In the genomic region with DNA sequence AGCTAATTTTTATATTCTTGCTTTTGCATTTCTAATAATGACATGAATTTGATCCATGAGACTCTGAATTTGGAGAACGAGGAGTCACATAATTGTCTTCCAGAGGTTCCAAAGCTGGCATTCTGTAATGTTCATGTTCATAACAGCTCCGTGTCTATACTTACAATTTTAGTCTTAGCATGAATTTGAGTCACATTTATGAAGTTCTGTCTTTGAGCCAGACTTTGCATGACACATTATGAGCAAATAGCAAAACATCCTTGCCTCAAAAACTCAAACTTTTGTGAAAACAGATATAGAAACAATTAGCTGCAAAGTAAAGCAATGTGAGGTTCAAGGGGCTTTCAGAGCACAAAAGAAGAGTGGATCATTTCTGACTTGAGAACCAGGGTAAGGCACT, we compare ENCODE assay signal across 1 cellular context.
TF ChIP-seq lines count a peak whose summit lies in the region.

No MANE protein-coding gene starts in this region.

TF ChIP-seq in SK-N-SH treated with all-trans-retinoic acid at 6 μM for 48 hours, 23 proteins besides CTCF, POLR2A, EP300 and RAD21 (continued from another document):
- TF ChIP-seq, protein P1, sequence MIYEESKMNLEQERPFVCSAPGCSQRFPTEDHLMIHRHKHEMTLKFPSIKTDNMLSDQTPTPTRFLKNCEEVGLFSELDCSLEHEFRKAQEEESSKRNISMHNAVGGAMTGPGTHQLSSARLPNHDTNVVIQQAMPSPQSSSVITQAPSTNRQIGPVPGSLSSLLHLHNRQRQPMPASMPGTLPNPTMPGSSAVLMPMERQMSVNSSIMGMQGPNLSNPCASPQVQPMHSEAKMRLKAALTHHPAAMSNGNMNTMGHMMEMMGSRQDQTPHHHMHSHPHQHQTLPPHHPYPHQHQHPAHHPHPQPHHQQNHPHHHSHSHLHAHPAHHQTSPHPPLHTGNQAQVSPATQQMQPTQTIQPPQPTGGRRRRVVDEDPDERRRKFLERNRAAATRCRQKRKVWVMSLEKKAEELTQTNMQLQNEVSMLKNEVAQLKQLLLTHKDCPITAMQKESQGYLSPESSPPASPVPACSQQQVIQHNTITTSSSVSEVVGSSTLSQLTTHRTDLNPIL (CRISPR knock-in tag; IDR thresholded peaks at IDR 0.05; ENCODE audit: low read depth), result no peak
- no peak for TF ChIP-seq ZNF565 (CRISPR knock-in tag; conservative IDR thresholded peaks at IDR 0.05; ENCODE audit: low read depth)
- TF ChIP-seq, protein P2, sequence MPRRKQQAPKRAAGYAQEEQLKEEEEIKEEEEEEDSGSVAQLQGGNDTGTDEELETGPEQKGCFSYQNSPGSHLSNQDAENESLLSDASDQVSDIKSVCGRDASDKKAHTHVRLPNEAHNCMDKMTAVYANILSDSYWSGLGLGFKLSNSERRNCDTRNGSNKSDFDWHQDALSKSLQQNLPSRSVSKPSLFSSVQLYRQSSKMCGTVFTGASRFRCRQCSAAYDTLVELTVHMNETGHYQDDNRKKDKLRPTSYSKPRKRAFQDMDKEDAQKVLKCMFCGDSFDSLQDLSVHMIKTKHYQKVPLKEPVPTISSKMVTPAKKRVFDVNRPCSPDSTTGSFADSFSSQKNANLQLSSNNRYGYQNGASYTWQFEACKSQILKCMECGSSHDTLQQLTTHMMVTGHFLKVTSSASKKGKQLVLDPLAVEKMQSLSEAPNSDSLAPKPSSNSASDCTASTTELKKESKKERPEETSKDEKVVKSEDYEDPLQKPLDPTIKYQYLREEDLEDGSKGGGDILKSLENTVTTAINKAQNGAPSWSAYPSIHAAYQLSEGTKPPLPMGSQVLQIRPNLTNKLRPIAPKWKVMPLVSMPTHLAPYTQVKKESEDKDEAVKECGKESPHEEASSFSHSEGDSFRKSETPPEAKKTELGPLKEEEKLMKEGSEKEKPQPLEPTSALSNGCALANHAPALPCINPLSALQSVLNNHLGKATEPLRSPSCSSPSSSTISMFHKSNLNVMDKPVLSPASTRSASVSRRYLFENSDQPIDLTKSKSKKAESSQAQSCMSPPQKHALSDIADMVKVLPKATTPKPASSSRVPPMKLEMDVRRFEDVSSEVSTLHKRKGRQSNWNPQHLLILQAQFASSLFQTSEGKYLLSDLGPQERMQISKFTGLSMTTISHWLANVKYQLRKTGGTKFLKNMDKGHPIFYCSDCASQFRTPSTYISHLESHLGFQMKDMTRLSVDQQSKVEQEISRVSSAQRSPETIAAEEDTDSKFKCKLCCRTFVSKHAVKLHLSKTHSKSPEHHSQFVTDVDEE (CRISPR knock-in tag; IDR thresholded peaks at IDR 0.05), result no peak
- TF ChIP-seq, protein P3, sequence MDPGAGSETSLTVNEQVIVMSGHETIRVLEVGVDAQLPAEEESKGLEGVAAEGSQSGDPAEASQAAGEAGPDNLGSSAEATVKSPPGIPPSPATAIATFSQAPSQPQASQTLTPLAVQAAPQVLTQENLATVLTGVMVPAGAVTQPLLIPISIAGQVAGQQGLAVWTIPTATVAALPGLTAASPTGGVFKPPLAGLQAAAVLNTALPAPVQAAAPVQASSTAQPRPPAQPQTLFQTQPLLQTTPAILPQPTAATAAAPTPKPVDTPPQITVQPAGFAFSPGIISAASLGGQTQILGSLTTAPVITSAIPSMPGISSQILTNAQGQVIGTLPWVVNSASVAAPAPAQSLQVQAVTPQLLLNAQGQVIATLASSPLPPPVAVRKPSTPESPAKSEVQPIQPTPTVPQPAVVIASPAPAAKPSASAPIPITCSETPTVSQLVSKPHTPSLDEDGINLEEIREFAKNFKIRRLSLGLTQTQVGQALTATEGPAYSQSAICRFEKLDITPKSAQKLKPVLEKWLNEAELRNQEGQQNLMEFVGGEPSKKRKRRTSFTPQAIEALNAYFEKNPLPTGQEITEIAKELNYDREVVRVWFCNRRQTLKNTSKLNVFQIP (CRISPR knock-in tag; IDR thresholded peaks at IDR 0.05; ENCODE audit: borderline replicate concordance, low read depth), result no peak
